ENCODE assay signal across 15 cellular contexts in the genomic region with DNA sequence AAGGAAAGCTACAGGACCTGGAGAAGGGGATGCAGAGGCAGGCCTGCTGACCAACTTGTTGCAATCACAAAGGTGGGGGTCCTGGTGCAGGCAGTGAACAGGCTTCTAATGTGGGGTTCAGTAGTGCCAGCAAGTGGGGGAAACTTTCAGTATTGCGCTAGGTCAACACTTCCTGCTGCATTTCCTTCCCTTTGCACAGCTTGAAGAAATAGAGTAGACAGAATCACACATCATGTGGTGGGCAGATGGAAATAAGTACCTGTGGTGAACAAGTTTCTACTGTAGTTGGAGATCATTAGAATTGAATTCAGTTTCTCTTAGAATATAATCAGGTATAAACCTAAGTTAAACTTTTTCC.
DNase-seq lines count a peak whose midpoint lies in the region; ATAC-seq and TF ChIP-seq lines count a peak whose summit lies in the region.
"Had no signal": no experiment of that assay in that cellular context is flagged by ENCODE, and none has a peak within 500 bp of the region (broad histone marks: within the 10 kb centered on the region; RNA-seq: fewer than 3 reads in every experiment).

No MANE protein-coding gene starts in this region.

- no peak for ATAC-seq in upper lobe of left lung (ENCODE audit: low FRiP score in 2 of 2)

- no peak overlapping the region for H2AFZ ChIP-seq in hepatocyte

- POLR2A ChIA-PET in activated CD4-positive, alpha-beta memory T cell treated with anti-CD3 and anti-CD28 coated beads for 36 hours (lab: Charles Lee) = no interaction called here

- intact Hi-C loops in activated CD4-positive, alpha-beta memory T cell treated with anti-CD3 and anti-CD28 coated beads for 36 hours (cut with micrococcal nuclease) = no loop called here

- no peaks in the 10 kb centered on the region for H3K9me3 Mint-ChIP-seq in activated naive CD4-positive, alpha-beta T cell treated with anti-CD3 and anti-CD28 coated beads, Interleukin-2, amount 10 ng/mL, durations not matched to agents 7 days and 5 days
- no peaks in the 10 kb centered on the region for H3K9me3 Mint-ChIP-seq in activated CD4-positive, alpha-beta memory T cell treated with anti-CD3 and anti-CD28 coated beads for 36 hours
- H3K9me3 Mint-ChIP-seq in immature natural killer cell = no peaks in the 10 kb centered on the region

- no peak overlapping the region for H3K4me2 ChIP-seq in hepatocyte

- H3K27ac ChIP-seq in upper lobe of left lung = peak overlapping the region; percentile 59 to 91 (median 75)
- H3K27ac ChIP-seq in hepatocyte = no peak overlapping the region
- H3K27ac ChIP-seq: suprapubic skin had no signal

- H3K79me2 ChIP-seq in hepatocyte = peaks cover 20% of the 10 kb centered on the region

- no peak for DNase-seq in activated naive CD4-positive, alpha-beta T cell treated with anti-CD3 and anti-CD28 coated beads, Interleukin-2, amount 10 ng/mL, durations not matched to agents 7 days and 5 days
- no peak for DNase-seq in activated naive CD4-positive, alpha-beta T cell treated with Interleukin-2 at 50 U/mL for 16 hours
- DNase-seq in activated CD4-positive, alpha-beta memory T cell treated with anti-CD3 and anti-CD28 coated beads for 36 hours = no peak
- DNase-seq in immature natural killer cell = no peak
- no peak for DNase-seq in upper lobe of left lung
- no peak for DNase-seq in hepatocyte (ENCODE audit: low spot score)
- no peak for DNase-seq in superior temporal gyrus (ENCODE audit: extremely low spot score)
- DNase-seq in NCI-H1930 (lab: John Stamatoyannopoulos, UW) = no peak
- DNase-seq: DMS79 treated with DMSO at 0.1 percent for 48 hours, mesendoderm, MM.1S, occipital lobe, Right ventricle myocardium superior had no signal

- TF ChIP-seq CTCF in upper lobe of left lung (IDR thresholded peaks at IDR 0.05) (no peak), hepatocyte (IDR thresholded peaks at IDR 0.05; ENCODE audit: poor library complexity) (no peak)

- H3K27ac Mint-ChIP-seq in activated naive CD4-positive, alpha-beta T cell treated with anti-CD3 and anti-CD28 coated beads, Interleukin-2, amount 10 ng/mL, durations not matched to agents 7 days and 5 days = peak overlapping the region; percentile 74
- peak overlapping the region; percentile 78 for H3K27ac Mint-ChIP-seq in activated CD4-positive, alpha-beta memory T cell treated with anti-CD3 and anti-CD28 coated beads for 36 hours
- H3K27ac Mint-ChIP-seq in immature natural killer cell = peak overlapping the region; percentile 19 to 77 (median 74)

- TF ChIP-seq EP300 in upper lobe of left lung (IDR thresholded peaks at IDR 0.05) = no peak

- H3K27me3 ChIP-seq in upper lobe of left lung (no peaks in the 10 kb centered on the region), hepatocyte (no peaks in the 10 kb centered on the region)
- H3K27me3 ChIP-seq: suprapubic skin had no signal

- H3K4me3 ChIP-seq in upper lobe of left lung (no peak overlapping the region), hepatocyte (no peak overlapping the region)
- H3K4me3 ChIP-seq: skin epidermis, suprapubic skin had no signal

- WGBS in upper lobe of left lung, 2 donors = 50 to 52% methylated on average over 1 of the region's 1 CpG
- 100% methylated on average over 1 of the region's 1 CpG for WGBS in hepatocyte (ENCODE audit: low lambda C conversion rate, missing lambda C conversion rate)

- H3K27me3 Mint-ChIP-seq in activated naive CD4-positive, alpha-beta T cell treated with anti-CD3 and anti-CD28 coated beads, Interleukin-2, amount 10 ng/mL, durations not matched to agents 7 days and 5 days = no peaks in the 10 kb centered on the region
- H3K27me3 Mint-ChIP-seq in activated CD4-positive, alpha-beta memory T cell treated with anti-CD3 and anti-CD28 coated beads for 36 hours = no peaks in the 10 kb centered on the region
- peaks cover 5 to 13% (median 9%) of the 10 kb centered on the region in 3 donors for H3K27me3 Mint-ChIP-seq in immature natural killer cell (ENCODE audit: low read depth in 3 of 3)

- CTCF ChIA-PET in activated naive CD4-positive, alpha-beta T cell treated with anti-CD3 and anti-CD28 coated beads, Interleukin-2, amount 10 ng/mL, durations not matched to agents 7 days and 5 days (lab: Charles Lee) = interaction anchor here (1.2 to 5.4 kb wide), 3 partner anchors 62 to 1094 kb away, joined by 3 to 46 read pairs (median 5); no protein-coding TSS in a partner anchor
- CTCF ChIA-PET in activated CD4-positive, alpha-beta memory T cell treated with anti-CD3 and anti-CD28 coated beads for 36 hours (lab: Charles Lee) = interaction anchor here (0.8 to 1.3 kb wide), 2 partner anchors 12 to 228 kb away, joined by 4 read pairs; no protein-coding TSS in a partner anchor

- TF ChIP-seq POLR2A in upper lobe of left lung (IDR thresholded peaks at IDR 0.05) = no peak

- H3K4me1 ChIP-seq in upper lobe of left lung (peaks cover 48 to 58% (median 50%) of the 10 kb centered on the region in 4 donors), hepatocyte (ENCODE audit: insufficient read depth) (peaks cover 17% of the 10 kb centered on the region)

- H3K36me3 Mint-ChIP-seq in activated naive CD4-positive, alpha-beta T cell treated with anti-CD3 and anti-CD28 coated beads, Interleukin-2, amount 10 ng/mL, durations not matched to agents 7 days and 5 days = peaks cover 60% of the 10 kb centered on the region
- H3K36me3 Mint-ChIP-seq in activated CD4-positive, alpha-beta memory T cell treated with anti-CD3 and anti-CD28 coated beads for 36 hours = peaks cover 55% of the 10 kb centered on the region
- H3K36me3 Mint-ChIP-seq in immature natural killer cell = peaks cover 21 to 49% (median 24%) of the 10 kb centered on the region in 3 donors

- H3K4me1 Mint-ChIP-seq in activated naive CD4-positive, alpha-beta T cell treated with anti-CD3 and anti-CD28 coated beads, Interleukin-2, amount 10 ng/mL, durations not matched to agents 7 days and 5 days = peaks cover 59% of the 10 kb centered on the region
- H3K4me1 Mint-ChIP-seq in activated CD4-positive, alpha-beta memory T cell treated with anti-CD3 and anti-CD28 coated beads for 36 hours (ENCODE audit: low read depth) = peaks cover 85% of the 10 kb centered on the region
- peaks cover 58 to 79% of the 10 kb centered on the region in 2 donors for H3K4me1 Mint-ChIP-seq in immature natural killer cell

- no peak overlapping the region for H3K4me3 Mint-ChIP-seq in activated naive CD4-positive, alpha-beta T cell treated with anti-CD3 and anti-CD28 coated beads, Interleukin-2, amount 10 ng/mL, durations not matched to agents 7 days and 5 days
- no peak overlapping the region for H3K4me3 Mint-ChIP-seq in activated CD4-positive, alpha-beta memory T cell treated with anti-CD3 and anti-CD28 coated beads for 36 hours
- H3K4me3 Mint-ChIP-seq in immature natural killer cell = peak overlapping the region; percentile 0 to 63 (median 40)

- H3K9me3 ChIP-seq in upper lobe of left lung (no peaks in the 10 kb centered on the region), hepatocyte (ENCODE audit: low read depth) (no peaks in the 10 kb centered on the region)
- H3K9me3 ChIP-seq: suprapubic skin had no signal

- no peaks in the 10 kb centered on the region for H3K9me2 ChIP-seq in hepatocyte (replicated peaks; ENCODE audit: insufficient read depth)

- peaks cover 35% of the 10 kb centered on the region for H4K20me1 ChIP-seq in hepatocyte (ENCODE audit: insufficient read depth, poor library complexity, severe bottlenecking)

- H3K36me3 ChIP-seq in upper lobe of left lung (peaks cover 30 to 74% (median 52%) of the 10 kb centered on the region in 4 donors), hepatocyte (replicated peaks; ENCODE audit: insufficient read depth, low read depth) (peaks cover 5% of the 10 kb centered on the region)

Comparison
In these comparisons a context has a peak if more than half of its experiments do, and no peak if none do; other contexts are left out.
1. H3K4me3 Mint-ChIP-seq: peak in immature natural killer cell (5 of 5); none in activated naive CD4-positive, alpha-beta T cell treated with anti-CD3 and anti-CD28 coated beads, Interleukin-2, amount 10 ng/mL, durations not matched to agents 7 days and 5 days (single experiment) and activated CD4-positive, alpha-beta memory T cell treated with anti-CD3 and anti-CD28 coated beads for 36 hours (single experiment).
2. Peak in every context shown above with its lines, with median percentiles within 50 percentile points of each other: H3K27ac Mint-ChIP-seq.